In the genomic region with DNA sequence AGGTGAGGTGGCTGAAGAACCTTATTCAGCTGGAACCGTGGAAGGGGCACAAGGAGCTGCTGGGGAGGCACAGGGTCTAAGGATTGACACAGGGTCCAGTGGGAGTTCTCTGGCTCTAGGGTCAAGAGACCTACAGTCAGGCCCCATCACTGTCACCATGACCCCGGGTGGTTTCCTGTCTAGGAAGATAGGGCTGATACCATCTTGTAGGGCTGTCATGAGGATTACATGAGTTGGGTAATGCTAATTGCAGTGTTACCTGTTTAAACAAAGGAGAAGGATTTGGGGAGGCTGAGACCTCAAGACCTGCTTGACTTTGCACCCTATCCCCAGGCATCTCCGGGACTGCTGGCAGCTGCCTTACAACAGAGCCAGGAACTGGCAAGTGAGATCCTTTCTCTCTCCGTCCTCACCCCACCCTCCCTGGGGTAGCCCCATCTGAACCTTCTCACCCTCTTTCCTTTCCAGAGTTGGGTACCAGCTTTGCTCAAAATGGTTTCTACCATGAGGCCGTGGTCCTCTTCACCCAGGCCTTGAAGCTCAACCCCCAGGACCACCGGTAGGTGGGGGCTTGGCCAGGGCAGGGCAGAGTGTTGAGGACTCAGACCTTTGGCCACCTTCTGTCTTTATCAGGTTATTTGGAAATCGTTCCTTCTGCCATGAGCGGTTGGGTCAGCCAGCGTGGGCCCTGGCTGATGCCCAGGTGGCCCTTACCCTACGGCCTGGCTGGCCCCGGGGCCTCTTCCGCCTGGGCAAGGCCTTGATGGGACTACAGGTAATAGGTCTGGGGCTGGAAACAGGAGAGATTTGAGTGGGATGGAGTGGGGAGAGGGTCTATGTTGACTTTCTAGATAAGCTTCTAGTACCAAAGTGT, we compare ENCODE assay signal across 1 cellular context.
TF ChIP-seq lines count a peak whose summit lies in the region.

No MANE protein-coding gene starts in this region.

TF ChIP-seq in IMR-90, 13 proteins besides CTCF, POLR2A, EP300 and RAD21:
- TF ChIP-seq MXI1 (IDR thresholded peaks at IDR 0.05; ENCODE audit: borderline replicate concordance, low read depth, low read length) (no peak), USF2 (IDR thresholded peaks at IDR 0.05; ENCODE audit: low read depth, low read length) (no peak), RCOR1 (IDR thresholded peaks at IDR 0.05; ENCODE audit: insufficient replicate concordance, low read length) (no peak), ELK1 (IDR thresholded peaks at IDR 0.05; ENCODE audit: borderline replicate concordance, low read depth, low read length) (no peak), RFX5 (IDR thresholded peaks at IDR 0.05; ENCODE audit: low read depth, low read length) (no peak), MAZ (IDR thresholded peaks at IDR 0.05; ENCODE audit: borderline replicate concordance, low read depth, low read length) (no peak), FOS (IDR thresholded peaks at IDR 0.05; ENCODE audit: low read depth, low read length) (no peak), BHLHE40 (IDR thresholded peaks at IDR 0.05; ENCODE audit: low read depth, low read length) (no peak), CEBPB (IDR thresholded peaks at IDR 0.05; ENCODE audit: low read depth, low read length) (no peak), SMC3 (IDR thresholded peaks at IDR 0.05; ENCODE audit: low read depth, low read length) (no peak)
